ENCODE assay signal across 1 cellular context in the genomic region with DNA sequence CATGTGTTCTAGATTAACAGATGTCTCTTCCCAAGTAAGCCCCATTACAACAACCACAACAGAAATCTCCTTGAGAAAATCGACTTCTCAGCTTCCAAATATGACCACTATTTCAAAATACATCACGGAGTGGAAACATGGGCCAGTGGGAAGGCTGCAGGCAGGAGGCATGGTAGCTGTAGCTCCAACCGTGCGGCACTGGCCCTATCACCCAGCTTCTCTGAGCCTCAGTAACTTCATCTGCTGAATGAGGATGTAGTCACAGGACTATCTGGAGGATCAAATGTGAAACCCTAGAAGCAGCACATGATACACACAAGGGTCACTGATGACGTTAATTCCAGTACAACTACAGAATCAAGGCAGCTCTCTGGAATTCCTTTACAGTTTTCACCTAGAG.
TF ChIP-seq lines count a peak whose summit lies in the region.

No MANE protein-coding gene starts in this region.

TF ChIP-seq in SK-N-SH treated with all-trans-retinoic acid at 6 μM for 48 hours, 23 proteins besides CTCF, POLR2A, EP300 and RAD21 (continued from another document):
- TF ChIP-seq, protein P1, sequence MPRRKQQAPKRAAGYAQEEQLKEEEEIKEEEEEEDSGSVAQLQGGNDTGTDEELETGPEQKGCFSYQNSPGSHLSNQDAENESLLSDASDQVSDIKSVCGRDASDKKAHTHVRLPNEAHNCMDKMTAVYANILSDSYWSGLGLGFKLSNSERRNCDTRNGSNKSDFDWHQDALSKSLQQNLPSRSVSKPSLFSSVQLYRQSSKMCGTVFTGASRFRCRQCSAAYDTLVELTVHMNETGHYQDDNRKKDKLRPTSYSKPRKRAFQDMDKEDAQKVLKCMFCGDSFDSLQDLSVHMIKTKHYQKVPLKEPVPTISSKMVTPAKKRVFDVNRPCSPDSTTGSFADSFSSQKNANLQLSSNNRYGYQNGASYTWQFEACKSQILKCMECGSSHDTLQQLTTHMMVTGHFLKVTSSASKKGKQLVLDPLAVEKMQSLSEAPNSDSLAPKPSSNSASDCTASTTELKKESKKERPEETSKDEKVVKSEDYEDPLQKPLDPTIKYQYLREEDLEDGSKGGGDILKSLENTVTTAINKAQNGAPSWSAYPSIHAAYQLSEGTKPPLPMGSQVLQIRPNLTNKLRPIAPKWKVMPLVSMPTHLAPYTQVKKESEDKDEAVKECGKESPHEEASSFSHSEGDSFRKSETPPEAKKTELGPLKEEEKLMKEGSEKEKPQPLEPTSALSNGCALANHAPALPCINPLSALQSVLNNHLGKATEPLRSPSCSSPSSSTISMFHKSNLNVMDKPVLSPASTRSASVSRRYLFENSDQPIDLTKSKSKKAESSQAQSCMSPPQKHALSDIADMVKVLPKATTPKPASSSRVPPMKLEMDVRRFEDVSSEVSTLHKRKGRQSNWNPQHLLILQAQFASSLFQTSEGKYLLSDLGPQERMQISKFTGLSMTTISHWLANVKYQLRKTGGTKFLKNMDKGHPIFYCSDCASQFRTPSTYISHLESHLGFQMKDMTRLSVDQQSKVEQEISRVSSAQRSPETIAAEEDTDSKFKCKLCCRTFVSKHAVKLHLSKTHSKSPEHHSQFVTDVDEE (CRISPR knock-in tag; IDR thresholded peaks at IDR 0.05), result no peak
